Comparison of ENCODE assay signal across 32 cellular contexts in the genomic region with DNA sequence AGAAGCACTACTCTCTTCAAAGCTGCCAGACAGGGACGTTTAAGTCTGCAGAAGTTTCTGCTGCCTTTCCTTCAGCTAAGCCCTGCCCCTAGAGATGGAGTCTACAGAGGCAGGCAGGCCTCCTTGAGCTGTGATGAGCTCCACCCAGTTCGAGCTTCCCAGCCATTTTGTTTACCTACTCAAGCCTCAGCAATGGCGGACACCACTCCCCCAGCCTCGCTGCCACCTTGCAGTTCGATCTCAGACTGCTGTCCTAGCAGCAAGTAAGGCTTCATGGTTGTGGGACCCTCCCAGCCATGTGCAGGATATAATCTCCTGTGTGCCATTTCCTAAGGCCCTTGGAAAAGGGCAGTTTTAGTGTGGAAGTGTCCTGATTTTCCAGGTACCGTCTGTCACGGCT.
"Had no signal": no experiment of that assay in that cellular context is flagged by ENCODE, and none has a peak within 500 bp of the region (broad histone marks: within the 10 kb centered on the region; RNA-seq: fewer than 3 reads in every experiment).

No MANE protein-coding gene starts in this region.

- ATAC-seq: activated CD4-positive, alpha-beta T cell treated with anti-CD3 and anti-CD28 coated beads for 36 hours; activated CD4-positive, CD25-positive, alpha-beta regulatory T cell treated with anti-CD3 and anti-CD28 coated beads, Interleukin-2, amount 50 U/mL, for 24 hours; activated CD8-positive, alpha-beta memory T cell treated with anti-CD3 and anti-CD28 coated beads, Interleukin-2, amount 10 ng/mL, durations not matched to agents 7 days and 5 days; activated CD8-positive, alpha-beta T cell treated with anti-CD3 and anti-CD28 coated beads for 36 hours; activated CD8-positive, alpha-beta T cell treated with anti-CD3 and anti-CD28 coated beads, Interleukin-2, amount 10 ng/mL, durations not matched to agents 7 days and 5 days; T-cell; T-helper 17 cell; WTC11 had no signal

- DNase-seq: activated B cell treated with CpG ODN at 0.5 μM for 24 hours; activated CD4-positive, alpha-beta memory T cell treated with anti-CD3 and anti-CD28 coated beads for 36 hours; activated CD4-positive, alpha-beta memory T cell treated with anti-CD3 and anti-CD28 coated beads, Interleukin-2, amount 10 ng/mL, durations not matched to agents 7 days and 5 days; activated CD4-positive, alpha-beta T cell treated with anti-CD3 and anti-CD28 coated beads for 1 hour; activated CD4-positive, alpha-beta T cell treated with anti-CD3 and anti-CD28 coated beads for 36 hours; activated CD4-positive, alpha-beta T cell treated with anti-CD3 and anti-CD28 coated beads for 4 hours; activated CD4-positive, alpha-beta T cell treated with anti-CD3 and anti-CD28 coated beads for 48 hours; activated CD4-positive, alpha-beta T cell treated with anti-CD3 and anti-CD28 coated beads, Interleukin-2, amount 10 ng/mL, durations not matched to agents 24 days and 14 days; activated CD4-positive, alpha-beta T cell treated with anti-CD3 and anti-CD28 coated beads, Interleukin-2, amount 10 ng/mL, durations not matched to agents 7 days and 5 days; activated CD4-positive, alpha-beta T cell treated with anti-CD3 and anti-CD28 coated beads, Interleukin-2, amount 50 U/mL, for 1 hour; activated CD4-positive, alpha-beta T cell treated with anti-CD3 and anti-CD28 coated beads, Interleukin-2, amount 50 U/mL, for 4 hours; activated CD4-positive, alpha-beta T cell treated with anti-CD3 and anti-CD28 coated beads, Interleukin-2, amount 50 U/mL, for 48 hours; activated CD4-positive, CD25-positive, alpha-beta regulatory T cell; activated CD4-positive, CD25-positive, alpha-beta regulatory T cell treated with anti-CD3 and anti-CD28 coated beads, Interleukin-2, amount 50 U/mL, for 72 hours; activated CD8-positive, alpha-beta memory T cell treated with anti-CD3 and anti-CD28 coated beads for 24 hours; activated CD8-positive, alpha-beta memory T cell treated with anti-CD3 and anti-CD28 coated beads, Interleukin-2, amount 10 ng/mL, durations not matched to agents 7 days and 5 days; activated CD8-positive, alpha-beta memory T cell treated with anti-CD3 and anti-CD28 coated beads, Interleukin-2, amount 50 U/mL, for 4 hours; activated CD8-positive, alpha-beta memory T cell treated with anti-CD3 and anti-CD28 coated beads, Interleukin-2, amount 50 U/mL, for 48 hours; activated CD8-positive, alpha-beta T cell treated with anti-CD3 and anti-CD28 coated beads for 36 hours; activated CD8-positive, alpha-beta T cell treated with anti-CD3 and anti-CD28 coated beads, Interleukin-2, amount 10 ng/mL, durations not matched to agents 7 days and 5 days; activated T-cell treated with anti-CD3 and anti-CD28 coated beads for 4 hours; T-cell; T-helper 1 cell; T-helper 17 cell; T-helper 2 cell; T-helper 9 cell; T1000; WERI-Rb-1 had no signal

- H3K36me3 ChIP-seq: WERI-Rb-1 had no signal

- FAIRE-seq: TTC549 had no signal

- H3K27ac ChIP-seq: VCaP, WERI-Rb-1 had no signal
